In genomic region chr3:48412375-48413001, GRCh38 we compare ENCODE assay signal across 24 cellular contexts. TPM values are rescaled to one million over a fixed set of nuclear protein-coding genes. Genes with fewer than 3 reads are reported as not detected.
DNase-seq lines count a peak whose midpoint lies in the region; ATAC-seq and TF ChIP-seq lines count a peak whose summit lies in the region.
"Had no signal": no experiment of that assay in that cellular context is flagged by ENCODE, and none has a peak within 500 bp of the region (broad histone marks: within the 10 kb centered on the region; RNA-seq: fewer than 3 reads in every experiment).

No MANE protein-coding gene starts in this region.

- H3K27ac ChIP-seq in right atrium auricular region: no peak overlapping the region
- peak overlapping the region; percentile 70 for H3K27ac ChIP-seq in esophagus (ENCODE audit: low read depth in 2 of 2, low read length in 1 of 2)
- no peak overlapping the region for H3K27ac ChIP-seq in lower lobe of right lung
- H3K27ac ChIP-seq in tibial artery: peak overlapping the region; percentile 61 to 84
- H3K27ac ChIP-seq: A549, prostate gland had no signal

- TF ChIP-seq CTCF in right atrium auricular region (IDR thresholded peaks at IDR 0.05) (no peak), lower lobe of right lung (IDR thresholded peaks at IDR 0.05) (no peak), tibial artery (IDR thresholded peaks at IDR 0.05) (no peak)

- H3K4me3 ChIP-seq in right atrium auricular region (no peak overlapping the region), esophagus (ENCODE audit: low read depth in 1 of 2, low read length in 2 of 2) (no peak overlapping the region), lower lobe of right lung (no peak overlapping the region), tibial artery (no peak overlapping the region)
- H3K4me3 ChIP-seq: A549, mucosa of descending colon, prostate gland had no signal

- DNase-seq in Right ventricle myocardium superior (peak; percentile 34), right atrium auricular region (ENCODE audit: low spot score) (no peak), lower lobe of right lung (peak; percentile 40), tibial artery (peak; percentile 19 to 63), EL (no peak), iPS-NIHi7 (ENCODE audit: extremely low spot score) (no peak)
- DNase-seq: activated CD4-positive, alpha-beta T cell treated with anti-CD3 and anti-CD28 coated beads, Interleukin-2, amount 10 ng/mL, durations not matched to agents 24 days and 14 days; activated CD8-positive, alpha-beta memory T cell treated with anti-CD3 and anti-CD28 coated beads, Interleukin-2, amount 10 ng/mL, durations not matched to agents 7 days and 5 days; activated naive CD8-positive, alpha-beta T cell treated with anti-CD3 and anti-CD28 coated beads for 36 hours; effector CD8-positive, alpha-beta T cell; GOT3; NCI-H1694; NCI-H2171 treated with DMSO at 0.1 percent for 48 hours; NCI-H69; SHP77 treated with DMSO at 0.1 percent for 48 hours; stimulated activated naive CD8-positive, alpha-beta T cell treated with anti-CD3 and anti-CD28 coated beads, Interleukin-15, amount 100 ng/mL, for 72 hours had no signal

- intact Hi-C loops in Right ventricle myocardium superior (cut with DNase I) (no loop called here), lower lobe of right lung (cut with DNase I) (no loop called here), tibial artery (cut with DNase I; ENCODE audit: low total_unique reads) (no loop called here)

- H3K36me3 ChIP-seq in right atrium auricular region (peaks cover 98% of the 10 kb centered on the region), esophagus (ENCODE audit: control insufficient read depth in 2 of 2, insufficient read depth in 2 of 2, low read length in 1 of 2) (peaks cover 25 to 92% of the 10 kb centered on the region in 2 donors), lower lobe of right lung (peaks cover 99% of the 10 kb centered on the region), tibial artery (peaks cover 98 to 100% (median 100%) of the 10 kb centered on the region in 3 donors)

- no peaks in the 10 kb centered on the region for H3K27me3 ChIP-seq in right atrium auricular region
- no peaks in the 10 kb centered on the region for H3K27me3 ChIP-seq in esophagus (ENCODE audit: control insufficient read depth in 1 of 2, insufficient read depth in 2 of 2, low read length in 2 of 2)
- H3K27me3 ChIP-seq in lower lobe of right lung (ENCODE audit: low read depth): no peaks in the 10 kb centered on the region
- no peaks in the 10 kb centered on the region for H3K27me3 ChIP-seq in tibial artery

- ATAC-seq in Right ventricle myocardium superior (ENCODE audit: poor library complexity) (no peak), lower lobe of right lung (no peak), GM18870 (IDR thresholded peaks at IDR 0.05; ENCODE audit: unreplicated experiment) (no peak)
- ATAC-seq: A549; activated CD8-positive, alpha-beta memory T cell treated with anti-CD3 and anti-CD28 coated beads, Interleukin-2, amount 10 ng/mL, durations not matched to agents 7 days and 5 days; mucosa of descending colon; stimulated activated naive CD8-positive, alpha-beta T cell treated with anti-CD3 and anti-CD28 coated beads, Interleukin-15, amount 100 ng/mL, for 72 hours had no signal

- WGBS in esophagus, 2 donors: 70 to 84% methylated on average over 19 of the region's 19 CpGs

- H3K4me1 ChIP-seq in right atrium auricular region: no peaks in the 10 kb centered on the region
- H3K4me1 ChIP-seq in esophagus (ENCODE audit: control insufficient read depth in 2 of 2, insufficient read depth in 2 of 2, low read length in 1 of 2): peaks cover 4 to 19% of the 10 kb centered on the region in 2 donors
- H3K4me1 ChIP-seq in lower lobe of right lung: no peaks in the 10 kb centered on the region
- peaks cover 0 to 31% (median 9%) of the 10 kb centered on the region in 4 donors for H3K4me1 ChIP-seq in tibial artery
- H3K4me1 ChIP-seq: A549, prostate gland had no signal

- H3K9me3 ChIP-seq in right atrium auricular region: no peaks in the 10 kb centered on the region
- H3K9me3 ChIP-seq in esophagus (ENCODE audit: control insufficient read depth in 2 of 2, insufficient read depth in 1 of 2, low read depth in 1 of 2, low read length in 1 of 2): no peaks in the 10 kb centered on the region
- no peaks in the 10 kb centered on the region for H3K9me3 ChIP-seq in lower lobe of right lung
- no peaks in the 10 kb centered on the region for H3K9me3 ChIP-seq in tibial artery
- H3K9me3 ChIP-seq: A549, mucosa of descending colon, prostate gland had no signal

RNA-seq across cellular contexts. Expression of gene PLXNB1, which starts 17.4 kb away (rescaled TPM):
- total RNA-seq in Right ventricle myocardium superior (51.3 TPM), right atrium auricular region (10 to 100 TPM; 69.4 to 73.0 TPM), lower lobe of right lung (94.3 TPM)
- polyA plus RNA-seq in esophagus: 100 to 1,000 TPM in 1 of 2 donors, 10 to 100 TPM in 1; 73.4 to 298 TPM

RNA-seq across cellular contexts. Expression of gene CCDC51, which starts 27.4 kb away (rescaled TPM):
- total RNA-seq in Right ventricle myocardium superior (11.9 TPM), right atrium auricular region (1 to 10 TPM; 8.4 to 9.2 TPM), lower lobe of right lung (8.6 TPM)
- 10 to 100 TPM in 1 of 2 donors, 1 to 10 TPM in 1; 7.0 to 15.5 TPM for polyA plus RNA-seq in esophagus

RNA-seq across cellular contexts. Expression of gene TMA7, which starts 27.6 kb away (rescaled TPM):
- total RNA-seq in Right ventricle myocardium superior: 237 TPM
- total RNA-seq in right atrium auricular region: 100 to 1,000 TPM; 194 to 286 TPM
- polyA plus RNA-seq in esophagus: 100 to 1,000 TPM; 364 to 613 TPM
- 153 TPM for total RNA-seq in lower lobe of right lung

RNA-seq across cellular contexts. Expression of gene ATRIP, which starts 34.0 kb away (rescaled TPM):
- total RNA-seq in Right ventricle myocardium superior: 3.2 TPM
- 1 to 10 TPM; 2.0 to 3.1 TPM for total RNA-seq in right atrium auricular region
- 1 to 10 TPM; 4.9 to 5.7 TPM for polyA plus RNA-seq in esophagus
- total RNA-seq in lower lobe of right lung: 5.9 TPM

RNA-seq across cellular contexts. Expression of gene FBXW12, which starts 40.5 kb away (rescaled TPM):
- total RNA-seq in Right ventricle myocardium superior (not detected), right atrium auricular region (not detected), lower lobe of right lung (not detected)
- under 1 TPM in 1 of 2 donors, not detected in 1; 0.08 TPM for polyA plus RNA-seq in esophagus
- total RNA-seq: activated CD8-positive, alpha-beta memory T cell treated with anti-CD3 and anti-CD28 coated beads, Interleukin-2, amount 10 ng/mL, durations not matched to agents 7 days and 5 days; activated naive CD8-positive, alpha-beta T cell treated with anti-CD3 and anti-CD28 coated beads for 36 hours; mucosa of descending colon had no signal
- polyA plus RNA-seq: A549, BJ, neural cell, urinary bladder had no signal

Comparison
In these comparisons a context has a peak if more than half of its experiments do, and no peak if none do; other contexts are left out.
1. DNase-seq: peak in Right ventricle myocardium superior (single experiment), lower lobe of right lung (single experiment) and tibial artery (2 of 2); none in right atrium auricular region (single experiment), EL (single experiment) and iPS-NIHi7 (single experiment).
2. H3K27ac ChIP-seq: peak in esophagus (2 of 2) and tibial artery (2 of 2); none in right atrium auricular region (0 of 2) and lower lobe of right lung (single experiment).